19 cellular contexts compared by ENCODE assay signal in genomic region chr11:29452131-29452530, GRCh38.
DNase-seq lines count a peak whose midpoint lies in the region; ATAC-seq, FAIRE-seq and TF ChIP-seq lines count a peak whose summit lies in the region.
"Had no signal": no experiment of that assay in that cellular context is flagged by ENCODE, and none has a peak within 500 bp of the region (broad histone marks: within the 10 kb centered on the region; RNA-seq: fewer than 3 reads in every experiment).

No MANE protein-coding gene starts in this region.

- H3K4me1 ChIP-seq in IMR-90 (ENCODE audit: control insufficient read depth, insufficient read depth, low read length) (peaks cover 1% of the 10 kb centered on the region; the same call in 1 of the 2 replicates), OCI-LY7 (ENCODE audit: insufficient read depth, low read length, poor library complexity, severe bottlenecking) (no peaks in the 10 kb centered on the region)
- H3K4me1 ChIP-seq: pancreas had no signal

- no peaks in the 10 kb centered on the region for H3K9me3 ChIP-seq in IMR-90 (ENCODE audit: control insufficient read depth, insufficient read depth, low read length)
- no peaks in the 10 kb centered on the region for H3K9me3 ChIP-seq in OCI-LY7 (ENCODE audit: low read length)
- H3K9me3 ChIP-seq: pancreas had no signal

- no peak overlapping the region for H2BK5ac ChIP-seq in IMR-90 (ENCODE audit: low read depth, low read length, poor library complexity, severe bottlenecking)

- H3K56ac ChIP-seq in IMR-90 (ENCODE audit: extremely low read depth, insufficient read depth, low read length), result no peak overlapping the region

- H2BK15ac ChIP-seq in IMR-90 (ENCODE audit: low read depth, low read length), result no peak overlapping the region

- H4K91ac ChIP-seq in IMR-90 (ENCODE audit: insufficient read depth, low read depth, low read length), result no peak overlapping the region

- H3K9me1 ChIP-seq in IMR-90 (ENCODE audit: insufficient read depth, low read length), result no peaks in the 10 kb centered on the region

- FAIRE-seq in bronchial epithelial cell (lab: Jason Lieb, UNC), result no peak
- FAIRE-seq: pancreas had no signal

- WGBS in IMR-90 (ENCODE audit: extremely low coverage in 2 of 2, insufficient read length in 1 of 2), 2 experiments, result no CpG with 5 or more reads among the region's 1 CpG

- H3K27me3 ChIP-seq in IMR-90 (ENCODE audit: control insufficient read depth, insufficient read depth, low read length) (no peaks in the 10 kb centered on the region), bronchial epithelial cell (ENCODE audit: control insufficient read depth, insufficient read depth, low read length) (no peaks in the 10 kb centered on the region)
- H3K27me3 ChIP-seq: pancreas had no signal

- no peak for TF ChIP-seq POLR2A in IMR-90 (IDR thresholded peaks at IDR 0.05; ENCODE audit: low read depth, low read length)

- H2AFZ ChIP-seq in IMR-90 (replicated peaks; ENCODE audit: low read length, poor library complexity) (no peak overlapping the region), OCI-LY7 (ENCODE audit: low read length) (no peak overlapping the region)

- H4K8ac ChIP-seq in IMR-90 (ENCODE audit: low read depth in 2 of 2, low read length in 2 of 2), result no peak overlapping the region

- H3K9me2 ChIP-seq in OCI-LY7 (ENCODE audit: insufficient read depth, low read length), result no peaks in the 10 kb centered on the region

- no peak overlapping the region for H3K4ac ChIP-seq in IMR-90 (ENCODE audit: low read depth, low read length)

- dilution Hi-C loops in IMR-90 (cut with HindIII; ENCODE audit: low sequenced_read_pairs, unreplicated experiment), result no loop called here

- no TSS peak for BruUV-seq in IMR-90 (replicated peaks; lab: Mats Ljungman, UMichigan)
- no TSS peak for BruUV-seq in OCI-LY7 (replicated peaks; lab: Mats Ljungman, UMichigan)

- TF ChIP-seq RAD21 in IMR-90 (IDR thresholded peaks at IDR 0.05; ENCODE audit: low read length), result no peak

- H2BK120ac ChIP-seq in IMR-90 (ENCODE audit: low read depth, low read length), result no peak overlapping the region

- POLR2A ChIA-PET in AG04449 (lab: Yijun Ruan, JAX) (no interaction called here), IMR-90 (lab: Charles Lee; ENCODE audit: unreplicated experiment) (no interaction called here), OCI-LY7 (lab: Charles Lee) (no interaction called here)

- CTCF ChIA-PET in AG04449 (lab: Yijun Ruan, JAX) (interaction anchor here (1.3 kb wide), 1 partner anchor 691 kb away, joined by 6 read pairs; no protein-coding TSS in a partner anchor), IMR-90 (lab: Yijun Ruan, JAX) (no interaction called here), OCI-LY7 (lab: Charles Lee; ENCODE audit: unreplicated experiment) (no interaction called here)

- H3K79me1 ChIP-seq in IMR-90 (ENCODE audit: low read depth in 1 of 2, low read length in 2 of 2), result no peaks in the 10 kb centered on the region

- no peak overlapping the region for H2AK5ac ChIP-seq in IMR-90 (ENCODE audit: low read depth, low read length)

- H3K9ac ChIP-seq in IMR-90 (ENCODE audit: low read depth, low read length), result no peak overlapping the region
- H3K9ac ChIP-seq: KMS-11 had no signal

- H3K4me2 ChIP-seq in IMR-90 (ENCODE audit: low read depth, low read length) (no peak overlapping the region; the same call in 1 of the 2 replicates), OCI-LY7 (ENCODE audit: low read length) (no peak overlapping the region)
- H3K4me2 ChIP-seq: KMS-11 had no signal

- H3K9me3 Mint-ChIP-seq in activated CD4-positive, alpha-beta T cell treated with anti-CD3 and anti-CD28 coated beads, Interleukin-2, amount 10 ng/mL, durations not matched to agents 24 days and 14 days, result no peaks in the 10 kb centered on the region

- DNase-seq in AG04449 (ENCODE audit: low read depth, low spot score) (peak; percentile 45), IMR-90 (peak; percentile 71), bronchial epithelial cell (ENCODE audit: low read depth) (peak; percentile 91), left kidney (ENCODE audit: low read depth, low spot score) (peak; percentile 12), OCI-LY7 (ENCODE audit: low spot score) (no peak)
- DNase-seq in activated CD4-positive, alpha-beta T cell treated with anti-CD3 and anti-CD28 coated beads, Interleukin-2, amount 10 ng/mL, durations not matched to agents 24 days and 14 days, result no peak
- no peak for DNase-seq in activated naive CD4-positive, alpha-beta T cell treated with Interleukin-2 at 50 U/mL for 16 hours
- DNase-seq: activated CD8-positive, alpha-beta T cell treated with anti-CD3 and anti-CD28 coated beads, Interleukin-2, amount 10 ng/mL, durations not matched to agents 7 days and 5 days; activated gamma-delta T cell; AML-193; DMS153; NCI-H187; NCI-H774; pancreas; SIG-M5 had no signal

- no peaks in the 10 kb centered on the region for H3K4me1 Mint-ChIP-seq in activated CD4-positive, alpha-beta T cell treated with anti-CD3 and anti-CD28 coated beads, Interleukin-2, amount 10 ng/mL, durations not matched to agents 24 days and 14 days

- no peak overlapping the region for H3K27ac Mint-ChIP-seq in activated CD4-positive, alpha-beta T cell treated with anti-CD3 and anti-CD28 coated beads, Interleukin-2, amount 10 ng/mL, durations not matched to agents 24 days and 14 days
- H3K27ac Mint-ChIP-seq: activated CD8-positive, alpha-beta T cell treated with anti-CD3 and anti-CD28 coated beads, Interleukin-2, amount 10 ng/mL, durations not matched to agents 7 days and 5 days; type B pancreatic cell had no signal

- H3K4me3 ChIP-seq in AG04449 (ENCODE audit: low read depth, low read length) (no peak overlapping the region), IMR-90 (ENCODE audit: insufficient read depth, low read depth, low read length) (no peak overlapping the region), bronchial epithelial cell (ENCODE audit: low read depth, low read length) (no peak overlapping the region), OCI-LY7 (ENCODE audit: low read depth, low read length, poor library complexity, severe bottlenecking) (no peak overlapping the region)
- H3K4me3 ChIP-seq: GM12878, pancreas had no signal

- no peak overlapping the region for H3K18ac ChIP-seq in IMR-90 (ENCODE audit: low read depth, low read length)

- H3K27ac ChIP-seq in IMR-90 (ENCODE audit: insufficient read depth, low read length), result no peak overlapping the region
- H3K27ac ChIP-seq in OCI-LY7 (ENCODE audit: low read depth, low read length, poor library complexity, severe bottlenecking), result no peak overlapping the region
- H3K27ac ChIP-seq: KMS-11, pancreas had no signal

- no peak overlapping the region for H3K4me3 Mint-ChIP-seq in activated CD4-positive, alpha-beta T cell treated with anti-CD3 and anti-CD28 coated beads, Interleukin-2, amount 10 ng/mL, durations not matched to agents 24 days and 14 days
- H3K4me3 Mint-ChIP-seq: activated CD8-positive, alpha-beta T cell treated with anti-CD3 and anti-CD28 coated beads, Interleukin-2, amount 10 ng/mL, durations not matched to agents 7 days and 5 days; type B pancreatic cell had no signal

- in situ Hi-C loops in IMR-90 (cut with MboI; ENCODE audit: low sequenced_read_pairs), result no loop called here

- no peak overlapping the region for H3K14ac ChIP-seq in IMR-90 (replicated peaks; ENCODE audit: low read depth, low read length)

- no peaks in the 10 kb centered on the region for H3K79me2 ChIP-seq in OCI-LY7 (ENCODE audit: insufficient read depth, low read depth, low read length)

- H2AK9ac ChIP-seq in IMR-90 (replicated peaks; ENCODE audit: low read depth, low read length, poor library complexity), result no peak overlapping the region

- H3K36me3 Mint-ChIP-seq in activated CD4-positive, alpha-beta T cell treated with anti-CD3 and anti-CD28 coated beads, Interleukin-2, amount 10 ng/mL, durations not matched to agents 24 days and 14 days (ENCODE audit: low read depth), result no peaks in the 10 kb centered on the region
- H3K36me3 Mint-ChIP-seq: type B pancreatic cell had no signal

- H4K20me1 ChIP-seq in IMR-90 (ENCODE audit: insufficient read depth, low read length) (no peaks in the 10 kb centered on the region), OCI-LY7 (ENCODE audit: insufficient read depth, low read length) (no peaks in the 10 kb centered on the region)

- intact Hi-C loops in IMR-90 (cut with micrococcal nuclease) (no loop called here), OCI-LY7 (cut with micrococcal nuclease; ENCODE audit: unreplicated experiment) (no loop called here)
- intact Hi-C loops in activated CD4-positive, alpha-beta T cell treated with anti-CD3 and anti-CD28 coated beads, Interleukin-2, amount 10 ng/mL, durations not matched to agents 24 days and 14 days (cut with micrococcal nuclease), result no loop called here

- TF ChIP-seq CTCF in AG04449 (IDR thresholded peaks at IDR 0.05; ENCODE audit: insufficient read depth, low read length, missing control alignments) (no peak), IMR-90 (conservative IDR thresholded peaks at IDR 0.05; ENCODE audit: low read depth, low read length) (no peak), bronchial epithelial cell (IDR thresholded peaks at IDR 0.05; ENCODE audit: insufficient read depth, low read length, severe bottlenecking) (no peak), OCI-LY7 (conservative IDR thresholded peaks at IDR 0.05; ENCODE audit: low read length) (no peak)

- H4K5ac ChIP-seq in IMR-90 (ENCODE audit: low read depth, low read length), result no peak overlapping the region

- H3K36me3 ChIP-seq in IMR-90 (ENCODE audit: control insufficient read depth, insufficient read depth, low read length), result no peaks in the 10 kb centered on the region
- H3K36me3 ChIP-seq in bronchial epithelial cell (ENCODE audit: control insufficient read depth, insufficient read depth, low read length), result no peaks in the 10 kb centered on the region
- no peaks in the 10 kb centered on the region for H3K36me3 ChIP-seq in OCI-LY7 (ENCODE audit: insufficient read depth, low read length)
- H3K36me3 ChIP-seq: pancreas had no signal

- H3K27me3 Mint-ChIP-seq in activated CD4-positive, alpha-beta T cell treated with anti-CD3 and anti-CD28 coated beads, Interleukin-2, amount 10 ng/mL, durations not matched to agents 24 days and 14 days, result no peaks in the 10 kb centered on the region
- H3K27me3 Mint-ChIP-seq: type B pancreatic cell had no signal

- ATAC-seq in IMR-90 (ENCODE audit: low read depth) (peak; percentile 55), HG02610 (IDR thresholded peaks at IDR 0.05; ENCODE audit: unreplicated experiment) (no peak)
- ATAC-seq: activated CD8-positive, alpha-beta T cell treated with anti-CD3 and anti-CD28 coated beads, Interleukin-2, amount 10 ng/mL, durations not matched to agents 7 days and 5 days; GM12878; pancreas had no signal

- H3K23ac ChIP-seq in IMR-90 (ENCODE audit: low read depth, low read length), result no peak overlapping the region

- H2BK20ac ChIP-seq in IMR-90 (ENCODE audit: low read depth, low read length), result no peak overlapping the region

TF ChIP-seq in IMR-90, 13 proteins besides CTCF, POLR2A, EP300 and RAD21 (continues in another document):
- TF ChIP-seq CEBPB (IDR thresholded peaks at IDR 0.05; ENCODE audit: low read depth, low read length), result no peak

Comparison
In these comparisons a context has a peak if more than half of its experiments do, and no peak if none do; other contexts are left out.
1. DNase-seq: peak in AG04449 (single experiment), IMR-90 (single experiment), bronchial epithelial cell (single experiment) and left kidney (single experiment); none in activated CD4-positive, alpha-beta T cell treated with anti-CD3 and anti-CD28 coated beads, Interleukin-2, amount 10 ng/mL, durations not matched to agents 24 days and 14 days (single experiment), OCI-LY7 (single experiment) and activated naive CD4-positive, alpha-beta T cell treated with Interleukin-2 at 50 U/mL for 16 hours (single experiment).